17 cellular contexts compared by ENCODE assay signal in genomic region chr6:78324213-78324612, GRCh38.
"Had no signal": no experiment of that assay in that cellular context is flagged by ENCODE, and none has a peak within 500 bp of the region (broad histone marks: within the 10 kb centered on the region; RNA-seq: fewer than 3 reads in every experiment).

No MANE protein-coding gene starts in this region.

- H3K4me3 ChIP-seq: cardiac muscle cell, gastroesophageal sphincter, heart right ventricle, left lung, tibial artery had no signal

- H3K4me3 Mint-ChIP-seq: activated CD4-positive, alpha-beta T cell treated with anti-CD3 and anti-CD28 coated beads for 36 hours; activated naive CD8-positive, alpha-beta T cell; effector memory CD8-positive, alpha-beta T cell had no signal

- H3K27ac ChIP-seq: cardiac muscle cell, gastroesophageal sphincter, heart right ventricle, left lung, tibial artery had no signal

- DNase-seq: activated CD4-positive, alpha-beta T cell treated with anti-CD3 and anti-CD28 coated beads for 36 hours; activated CD4-positive, alpha-beta T cell treated with anti-CD3 and anti-CD28 coated beads, Interleukin-2, amount 50 U/mL, for 48 hours; activated T-cell treated with anti-CD3 and anti-CD28 coated beads for 4 hours; amygdala; effector memory CD8-positive, alpha-beta T cell; erythroblast; heart right ventricle; left lung; retina; stimulated activated CD4-positive, alpha-beta T cell treated with anti-CD3 and anti-CD28 coated beads, Interleukin-12 subunit alpha, Interleukin-12 subunit beta, amount 100 ng/mL, for 4 hours; stimulated activated CD4-positive, alpha-beta T cell treated with anti-CD3 and anti-CD28 coated beads, Interleukin-1b, Interleukin-23, amount 100 ng/mL, for 48 hours; stimulated activated CD8-positive, alpha-beta memory T cell treated with anti-CD3 and anti-CD28 coated beads, Interleukin-4, amount 100 ng/mL, for 48 hours; stimulated activated naive CD4-positive, alpha-beta T cell treated with Interleukin-2 at 50 U/mL for 16 hours; tibial artery had no signal

- H3K27ac Mint-ChIP-seq: activated CD4-positive, alpha-beta T cell treated with anti-CD3 and anti-CD28 coated beads for 36 hours; activated naive CD8-positive, alpha-beta T cell; effector memory CD8-positive, alpha-beta T cell had no signal

- H3K36me3 ChIP-seq: cardiac muscle cell, gastroesophageal sphincter, heart right ventricle, left lung, tibial artery had no signal

- H3K36me3 Mint-ChIP-seq: activated naive CD8-positive, alpha-beta T cell had no signal

- H3K4me1 ChIP-seq: gastroesophageal sphincter, heart right ventricle, left lung, tibial artery had no signal

- H3K27me3 ChIP-seq: cardiac muscle cell, gastroesophageal sphincter, heart right ventricle, left lung, tibial artery had no signal

- H3K4me1 Mint-ChIP-seq: activated CD4-positive, alpha-beta T cell treated with anti-CD3 and anti-CD28 coated beads for 36 hours had no signal

- ATAC-seq: activated CD4-positive, alpha-beta T cell treated with anti-CD3 and anti-CD28 coated beads for 36 hours; effector memory CD8-positive, alpha-beta T cell; gastroesophageal sphincter; heart right ventricle; left lung had no signal

- H3K9me3 ChIP-seq: gastroesophageal sphincter, heart right ventricle, left lung, tibial artery had no signal
